ENCODE assay signal across 17 cellular contexts in the genomic region with DNA sequence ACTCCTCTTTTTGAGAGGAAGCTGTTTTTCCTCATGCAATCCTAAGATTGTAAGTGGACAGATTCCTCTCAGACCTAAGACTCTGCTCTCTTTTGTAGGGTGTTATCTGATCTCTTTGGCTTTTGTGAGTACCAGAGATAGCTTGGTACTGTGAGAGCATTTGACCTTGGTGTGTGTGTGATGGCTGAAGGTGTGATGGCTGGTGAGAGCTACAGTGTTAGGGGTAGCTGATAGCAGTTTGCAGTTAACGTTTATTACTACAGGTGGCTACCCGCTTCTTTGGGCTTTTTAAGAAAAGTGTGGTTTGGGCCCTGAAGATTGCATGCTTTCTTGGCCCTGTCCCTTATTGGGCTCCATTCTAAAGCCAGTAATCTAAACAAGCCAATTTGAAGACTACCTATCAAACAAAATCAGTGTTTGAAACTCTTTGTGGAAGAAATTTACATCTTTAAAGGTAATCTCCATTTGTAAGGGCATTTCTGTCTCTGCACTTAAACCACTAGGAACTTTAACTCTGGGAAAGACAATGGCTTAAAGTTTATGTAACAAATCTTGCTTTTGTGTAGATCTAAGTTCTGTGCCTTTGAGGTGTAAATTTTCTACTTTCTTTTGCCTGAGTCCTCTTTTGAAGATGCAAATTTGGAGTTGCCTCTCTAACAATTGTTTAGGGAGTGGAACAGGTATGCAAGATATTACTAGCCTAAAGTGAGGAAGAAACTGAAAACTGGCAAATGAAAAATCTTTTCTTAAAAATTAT.
"Had no signal": no experiment of that assay in that cellular context is flagged by ENCODE, and none has a peak within 500 bp of the region (broad histone marks: within the 10 kb centered on the region; RNA-seq: fewer than 3 reads in every experiment).

No MANE protein-coding gene starts in this region.

- DNase-seq: activated CD4-positive, alpha-beta T cell treated with anti-CD3 and anti-CD28 coated beads, Interleukin-2, amount 10 ng/mL, durations not matched to agents 7 days and 5 days; activated CD8-positive, alpha-beta T cell treated with anti-CD3 and anti-CD28 coated beads, Interleukin-2, amount 10 ng/mL, durations not matched to agents 7 days and 5 days; activated naive CD4-positive, alpha-beta T cell treated with anti-CD3 and anti-CD28 coated beads, Interleukin-2, amount 10 ng/mL, durations not matched to agents 7 days and 5 days; activated naive CD8-positive, alpha-beta T cell treated with anti-CD3 and anti-CD28 coated beads, Interleukin-2, amount 50 U/mL, for 24 hours; activated T-cell treated with anti-CD3 and anti-CD28 coated beads, Interleukin-2, amount 50 U/mL, for 24 hours; heart left ventricle; kidney; left lung; naive B cell; pancreas; stimulated activated CD4-positive, alpha-beta T cell treated with anti-CD3 and anti-CD28 coated beads, Interleukin-4, amount 100 ng/mL, for 4 hours; T-helper 1 cell; T-helper 9 cell; testis had no signal

- H3K27ac ChIP-seq: ascending aorta, coronary artery, gastroesophageal sphincter, heart left ventricle, left lung, pancreas, testis had no signal

- H3K9me3 ChIP-seq: ascending aorta, pancreas, testis had no signal

- H3K4me3 ChIP-seq: ascending aorta, coronary artery, gastroesophageal sphincter, heart left ventricle, left lung, pancreas, testis had no signal

- H3K4me1 ChIP-seq: ascending aorta, gastroesophageal sphincter, heart left ventricle, left lung, pancreas, testis had no signal

- H3K27me3 ChIP-seq: ascending aorta, gastroesophageal sphincter, heart left ventricle, left lung, pancreas, testis had no signal

- H3K36me3 ChIP-seq: ascending aorta, gastroesophageal sphincter, heart left ventricle, left lung, pancreas had no signal
